In genomic region chr1:165845569-165845968, GRCh38 we compare ENCODE assay signal across 22 cellular contexts.
"Had no signal": no experiment of that assay in that cellular context is flagged by ENCODE, and none has a peak within 500 bp of the region (broad histone marks: within the 10 kb centered on the region; RNA-seq: fewer than 3 reads in every experiment).

No MANE protein-coding gene starts in this region.

- H3K27ac ChIP-seq: adrenal gland, colonic mucosa, SJSA1 had no signal

- H3K4me3 ChIP-seq: adrenal gland, colonic mucosa, SJSA1 had no signal

- H3K4me1 ChIP-seq: colonic mucosa had no signal

- H3K4me3 Mint-ChIP-seq: activated CD8-positive, alpha-beta T cell treated with anti-CD3 and anti-CD28 coated beads, Interleukin-2, amount 10 ng/mL, durations not matched to agents 7 days and 5 days; activated naive CD8-positive, alpha-beta T cell treated with anti-CD3 and anti-CD28 coated beads, Interleukin-2, amount 10 ng/mL, durations not matched to agents 7 days and 5 days; WTC11 had no signal

- H3K27me3 ChIP-seq: adrenal gland, colonic mucosa, SJSA1 had no signal

- H3K36me3 ChIP-seq: adrenal gland, colonic mucosa had no signal

- DNase-seq: activated CD4-positive, alpha-beta T cell treated with anti-CD3 and anti-CD28 coated beads for 48 hours; activated CD4-positive, alpha-beta T cell treated with anti-CD3 and anti-CD28 coated beads, Interleukin-2, amount 50 U/mL, for 4 hours; activated CD4-positive, CD25-positive, alpha-beta regulatory T cell treated with anti-CD3 and anti-CD28 coated beads, Interleukin-2, amount 50 U/mL, for 72 hours; activated CD8-positive, alpha-beta memory T cell treated with anti-CD3 and anti-CD28 coated beads, Interleukin-2, amount 50 U/mL, for 48 hours; activated naive CD4-positive, alpha-beta T cell treated with anti-CD3 and anti-CD28 coated beads, Interleukin-2, amount 50 U/mL, for 16 hours; activated naive CD8-positive, alpha-beta T cell treated with anti-CD3 and anti-CD28 coated beads, Interleukin-2, amount 10 ng/mL, durations not matched to agents 7 days and 5 days; activated T-cell treated with anti-CD3 and anti-CD28 coated beads, Interleukin-2, amount 50 U/mL, for 1 hour; adrenal gland; anterior cingulate cortex; caudate nucleus; colonic mucosa; NCI-H1048; NCI-H146; NCI-H187 treated with DMSO at 0.1 percent for 48 hours; NCI-H2081 treated with DMSO at 0.1 percent for 48 hours; NCI-H446; NCI-H524; PC-3; SHP77 had no signal

- H3K9me3 ChIP-seq: adrenal gland, colonic mucosa, SJSA1 had no signal

- H3K27ac Mint-ChIP-seq: activated CD8-positive, alpha-beta T cell treated with anti-CD3 and anti-CD28 coated beads, Interleukin-2, amount 10 ng/mL, durations not matched to agents 7 days and 5 days; activated naive CD8-positive, alpha-beta T cell treated with anti-CD3 and anti-CD28 coated beads, Interleukin-2, amount 10 ng/mL, durations not matched to agents 7 days and 5 days; WTC11 had no signal

- H3K9me3 Mint-ChIP-seq: activated naive CD8-positive, alpha-beta T cell treated with anti-CD3 and anti-CD28 coated beads, Interleukin-2, amount 10 ng/mL, durations not matched to agents 7 days and 5 days had no signal

- H3K27me3 Mint-ChIP-seq: activated naive CD8-positive, alpha-beta T cell treated with anti-CD3 and anti-CD28 coated beads, Interleukin-2, amount 10 ng/mL, durations not matched to agents 7 days and 5 days had no signal
